Comparison of ENCODE assay signal across 8 cellular contexts in genomic region chr1:42751511-42752070, GRCh38. TPM values are rescaled to one million over a fixed set of nuclear protein-coding genes. Genes with fewer than 3 reads are reported as not detected.
DNase-seq lines count a peak whose midpoint lies in the region; ATAC-seq and TF ChIP-seq lines count a peak whose summit lies in the region.
"Not testable (repeated sequence)": the region's sequence is repeated elsewhere in the genome, so short reads cannot be mapped to it uniquely, and the experiment has no call there.
"Had no signal": no experiment of that assay in that cellular context is flagged by ENCODE, and none has a peak within 500 bp of the region (broad histone marks: within the 10 kb centered on the region; RNA-seq: fewer than 3 reads in every experiment).

No MANE protein-coding gene starts in this region.

- not testable (repeated sequence) for TF ChIP-seq EP300 in stomach (IDR thresholded peaks at IDR 0.05)

- H3K27me3 Mint-ChIP-seq in T-helper 2 cell treated with Interferon-gamma antibody and Interleukin-4, amounts not matched to agents 5 μg/mL and 100 μg/mL, for 36 hours (ENCODE audit: low read depth); nephron progenitor cell (ENCODE audit: low read depth, poor library complexity): not testable (repeated sequence)

- ATAC-seq in left lobe of liver = not testable (repeated sequence)

- peaks cover 57% of the 10 kb centered on the region for H3K36me3 Mint-ChIP-seq in T-helper 2 cell treated with Interferon-gamma antibody and Interleukin-4, amounts not matched to agents 5 μg/mL and 100 μg/mL, for 36 hours (ENCODE audit: low read depth)
- peaks cover 75% of the 10 kb centered on the region for H3K36me3 Mint-ChIP-seq in nephron progenitor cell (ENCODE audit: low read depth)

- H3K27me3 ChIP-seq in WERI-Rb-1 (ENCODE audit: insufficient read depth, low read depth, severe bottlenecking); stomach: not testable (repeated sequence)

- intact Hi-C loops in stomach (cut with DNase I; ENCODE audit: low total_unique reads) = not testable (repeated sequence)

- not testable (repeated sequence) for DNase-seq in T-helper 2 cell treated with Interferon-gamma antibody and Interleukin-4, amounts not matched to agents 5 μg/mL and 100 μg/mL, for 36 hours (ENCODE audit: low spot score); WERI-Rb-1; nephron progenitor cell
- peak; percentile 15 for DNase-seq in left lobe of liver (ENCODE audit: low spot score)
- DNase-seq in stomach = peak; percentile 4

- H3K4me3 Mint-ChIP-seq in T-helper 2 cell treated with Interferon-gamma antibody and Interleukin-4, amounts not matched to agents 5 μg/mL and 100 μg/mL, for 36 hours; nephron progenitor cell: not testable (repeated sequence)

- 84 to 95% (median 92%) methylated on average over 8 of the region's 8 CpGs for WGBS in stomach, 5 donors

- not testable (repeated sequence) for H3K4me1 ChIP-seq in stomach

- H3K9me3 ChIP-seq in WERI-Rb-1 (ENCODE audit: severe bottlenecking); stomach: not testable (repeated sequence)

- H3K27ac ChIP-seq in WERI-Rb-1 (peak overlapping the region; percentile 61), cingulate gyrus (ENCODE audit: low read depth, low read length) (peak overlapping the region; percentile 29)
- not testable (repeated sequence) for H3K27ac ChIP-seq in stomach

- not testable (repeated sequence) for H3K4me1 Mint-ChIP-seq in T-helper 2 cell treated with Interferon-gamma antibody and Interleukin-4, amounts not matched to agents 5 μg/mL and 100 μg/mL, for 36 hours (ENCODE audit: low read depth); nephron progenitor cell

- H3K4me3 ChIP-seq in WERI-Rb-1 (ENCODE audit: low read depth, low read length); stomach: not testable (repeated sequence)

- not testable (repeated sequence) for H3K9me3 Mint-ChIP-seq in T-helper 2 cell treated with Interferon-gamma antibody and Interleukin-4, amounts not matched to agents 5 μg/mL and 100 μg/mL, for 36 hours
- peaks cover 24% of the 10 kb centered on the region for H3K9me3 Mint-ChIP-seq in nephron progenitor cell

- H3K27ac Mint-ChIP-seq in T-helper 2 cell treated with Interferon-gamma antibody and Interleukin-4, amounts not matched to agents 5 μg/mL and 100 μg/mL, for 36 hours = peak overlapping the region; percentile 34
- peak overlapping the region; percentile 80 for H3K27ac Mint-ChIP-seq in nephron progenitor cell

- not testable (repeated sequence) for TF ChIP-seq CTCF in WERI-Rb-1 (IDR thresholded peaks at IDR 0.05; ENCODE audit: low read depth, low read length); nephron progenitor cell (IDR thresholded peaks at IDR 0.05); stomach (IDR thresholded peaks at IDR 0.05)

- not testable (repeated sequence) for TF ChIP-seq POLR2A in stomach (IDR thresholded peaks at IDR 0.05)

- peaks cover 72% of the 10 kb centered on the region for H3K36me3 ChIP-seq in WERI-Rb-1
- H3K36me3 ChIP-seq in stomach = peaks cover 43 to 92% (median 90%) of the 10 kb centered on the region in 4 donors

RNA-seq across cellular contexts. Expression of gene CLDN19, which starts 11.6 kb away (rescaled TPM):
- total RNA-seq in left lobe of liver (not detected), stomach (under 1 TPM in 1 of 5 donors, not detected in 4; 0.37 TPM)
- not detected for polyA plus RNA-seq in stomach
- total RNA-seq: CD4-positive, alpha-beta T cell; HT-29 had no signal

RNA-seq across cellular contexts. Expression of gene P3H1, which starts 15.2 kb away (rescaled TPM):
- 26.5 TPM for total RNA-seq in left lobe of liver
- 10 to 100 TPM; 17.8 to 78.2 (median 43.0) TPM for total RNA-seq in stomach
- polyA plus RNA-seq in stomach = 10 to 100 TPM in 2 of 3 donors, 1 to 10 TPM in 1; 5.0 to 18.2 (median 13.4) TPM

RNA-seq across cellular contexts. Expression of gene C1orf50, which starts 15.5 kb away (rescaled TPM):
- total RNA-seq in left lobe of liver = 4.0 TPM
- total RNA-seq in stomach = 1 to 10 TPM in 2 of 5 donors, under 1 TPM in 1, not detected in 2; 0.89 to 6.7 (median 6.1) TPM
- polyA plus RNA-seq in stomach = 1 to 10 TPM; 3.9 to 6.0 (median 4.1) TPM

RNA-seq across cellular contexts. Expression of gene TMEM269, which starts 33.2 kb away (rescaled TPM):
- total RNA-seq in left lobe of liver (0.08 TPM), stomach (under 1 TPM in 1 of 5 donors, not detected in 4; 0.55 TPM)
- polyA plus RNA-seq in stomach = under 1 TPM in 1 of 3 donors, not detected in 2; 0.03 TPM
